In genomic region chr6:73308712-73309533, GRCh38 we compare ENCODE assay signal across 8 cellular contexts. TPM values are rescaled to one million over a fixed set of nuclear protein-coding genes. Genes with fewer than 3 reads are reported as not detected.
DNase-seq lines count a peak whose midpoint lies in the region; ATAC-seq lines count a peak whose summit lies in the region.

No MANE protein-coding gene starts in this region.

- no peak for ATAC-seq in central memory CD8-positive, alpha-beta T cell (replicated peaks; ENCODE audit: extremely low read depth, poor library complexity, severe bottlenecking)
- ATAC-seq in GM21381 (IDR thresholded peaks at IDR 0.05; ENCODE audit: unreplicated experiment), result no peak

- peak overlapping the region; percentile 81 for H3K4me2 ChIP-seq in mesenchymal stem cell (ENCODE audit: low read length, poor library complexity, severe bottlenecking)

- no peak for DNase-seq in T-helper 1 cell
- DNase-seq in NCI-H2227 (lab: John Stamatoyannopoulos, UW; ENCODE audit: unreplicated experiment), result peak; percentile 52
- no peak for DNase-seq in central memory CD8-positive, alpha-beta T cell (ENCODE audit: low spot score in 2 of 2)
- peak; percentile 51 for DNase-seq in mesenchymal stem cell
- no peak for DNase-seq in activated gamma-delta T cell (lab: John Stamatoyannopoulos, UW)
- DNase-seq in inferior parietal cortex (ENCODE audit: extremely low spot score), result no peak

- H3K9me3 Mint-ChIP-seq in T-helper 1 cell treated with Interleukin-12 subunit alpha and Interleukin-12 subunit beta and Interleukin-4 antibody, amounts not matched to agents 30 μg/mL and 1 μg/mL, for 36 hours, result peaks cover 4% of the 10 kb centered on the region
- H3K9me3 Mint-ChIP-seq in central memory CD8-positive, alpha-beta T cell, result no peaks in the 10 kb centered on the region

- H2BK120ac ChIP-seq in mesenchymal stem cell (ENCODE audit: low read depth, low read length), result peak overlapping the region; percentile 21

- H3K23ac ChIP-seq in mesenchymal stem cell (ENCODE audit: low read length in 2 of 2), result peak overlapping the region in 1 of 2 experiments; percentile 31

- H3K4ac ChIP-seq in mesenchymal stem cell (ENCODE audit: low read depth in 1 of 2, low read length in 2 of 2), result peak overlapping the region in 1 of 2 experiments; percentile 73

- peak overlapping the region; percentile 76 for H3K27ac Mint-ChIP-seq in T-helper 1 cell treated with Interleukin-12 subunit alpha and Interleukin-12 subunit beta and Interleukin-4 antibody, amounts not matched to agents 30 μg/mL and 1 μg/mL, for 36 hours
- peak overlapping the region; percentile 91 for H3K27ac Mint-ChIP-seq in central memory CD8-positive, alpha-beta T cell (ENCODE audit: low read depth)

- peaks cover 15% of the 10 kb centered on the region for H3K4me1 ChIP-seq in mesenchymal stem cell (ENCODE audit: control insufficient read depth, insufficient read depth, low read depth, low read length)

- no peak overlapping the region for H3K27ac ChIP-seq in mesenchymal stem cell (ENCODE audit: low read length, poor library complexity, severe bottlenecking)

- peaks cover 19% of the 10 kb centered on the region for H3K79me1 ChIP-seq in mesenchymal stem cell (replicated peaks; ENCODE audit: low read length, poor library complexity, severe bottlenecking)

- H2AFZ ChIP-seq in mesenchymal stem cell (ENCODE audit: low read depth, low read length), result peak overlapping the region; percentile 97

- peaks cover 24% of the 10 kb centered on the region for H3K4me1 Mint-ChIP-seq in T-helper 1 cell treated with Interleukin-12 subunit alpha and Interleukin-12 subunit beta and Interleukin-4 antibody, amounts not matched to agents 30 μg/mL and 1 μg/mL, for 36 hours (ENCODE audit: low read depth)
- H3K4me1 Mint-ChIP-seq in central memory CD8-positive, alpha-beta T cell, result peaks cover 37% of the 10 kb centered on the region

- no peaks in the 10 kb centered on the region for H3K36me3 ChIP-seq in mesenchymal stem cell (ENCODE audit: control insufficient read depth in 1 of 2, insufficient read depth in 2 of 2, low read depth in 1 of 2, low read length in 2 of 2)

- peak overlapping the region; percentile 73 to 96 for H3K4me3 ChIP-seq in mesenchymal stem cell (ENCODE audit: insufficient read depth in 1 of 2, low read depth in 1 of 2, low read length in 2 of 2)

- H3K9ac ChIP-seq in mesenchymal stem cell (ENCODE audit: low read length), result peak overlapping the region; percentile 94

- H2BK15ac ChIP-seq in mesenchymal stem cell (ENCODE audit: low read depth, poor library complexity, severe bottlenecking), result no peak overlapping the region

- peak overlapping the region; percentile 66 for H4K8ac ChIP-seq in mesenchymal stem cell (ENCODE audit: low read length)

- H3K14ac ChIP-seq in mesenchymal stem cell (ENCODE audit: low read length in 2 of 2), result peak overlapping the region in 1 of 2 experiments; percentile 65

- no peak overlapping the region for H2AK5ac ChIP-seq in mesenchymal stem cell (ENCODE audit: low read length, severe bottlenecking)

- peak overlapping the region; percentile 39 for H4K91ac ChIP-seq in mesenchymal stem cell (ENCODE audit: low read length)

- peaks cover 37% of the 10 kb centered on the region for H3K27me3 Mint-ChIP-seq in T-helper 1 cell treated with Interleukin-12 subunit alpha and Interleukin-12 subunit beta and Interleukin-4 antibody, amounts not matched to agents 30 μg/mL and 1 μg/mL, for 36 hours (ENCODE audit: low read depth)
- H3K27me3 Mint-ChIP-seq in central memory CD8-positive, alpha-beta T cell, result peaks cover 21% of the 10 kb centered on the region

- no peaks in the 10 kb centered on the region for H3K36me3 Mint-ChIP-seq in T-helper 1 cell treated with Interleukin-12 subunit alpha and Interleukin-12 subunit beta and Interleukin-4 antibody, amounts not matched to agents 30 μg/mL and 1 μg/mL, for 36 hours (ENCODE audit: low read depth)
- peaks cover 8% of the 10 kb centered on the region for H3K36me3 Mint-ChIP-seq in central memory CD8-positive, alpha-beta T cell (ENCODE audit: insufficient read depth)

- H3K4me3 Mint-ChIP-seq in T-helper 1 cell treated with Interleukin-12 subunit alpha and Interleukin-12 subunit beta and Interleukin-4 antibody, amounts not matched to agents 30 μg/mL and 1 μg/mL, for 36 hours, result peak overlapping the region; percentile 96
- peak overlapping the region; percentile 98 for H3K4me3 Mint-ChIP-seq in central memory CD8-positive, alpha-beta T cell

- H3K18ac ChIP-seq in mesenchymal stem cell (ENCODE audit: low read depth in 1 of 2, low read length in 2 of 2), result peak overlapping the region in 1 of 2 experiments; percentile 94

- H2BK12ac ChIP-seq in mesenchymal stem cell (ENCODE audit: low read length in 2 of 2), result peak overlapping the region in 1 of 2 experiments; percentile 34

- 65% methylated on average over 21 of the region's 26 CpGs for WGBS in mesenchymal stem cell

- no peak overlapping the region for H2BK5ac ChIP-seq in mesenchymal stem cell (ENCODE audit: low read depth, low read length, poor library complexity, severe bottlenecking)

- H3K27me3 ChIP-seq in mesenchymal stem cell (ENCODE audit: control insufficient read depth in 1 of 2, insufficient read depth in 1 of 2, low read length in 2 of 2), result no peaks in the 10 kb centered on the region

- H3K9me3 ChIP-seq in mesenchymal stem cell (ENCODE audit: control insufficient read depth, low read length), result no peaks in the 10 kb centered on the region

RNA-seq across cellular contexts. Expression of gene DPPA5, which starts 45.2 kb away (rescaled TPM):
- polyA plus RNA-seq in mesenchymal stem cell (2013, experiment 1 of 2), result not detected
- polyA plus RNA-seq in mesenchymal stem cell (2013, experiment 2 of 2), result not detected

RNA-seq across cellular contexts. Expression of gene KHDC1, which starts 45.9 kb away (rescaled TPM):
- 2.4 TPM for polyA plus RNA-seq in mesenchymal stem cell (2013, experiment 1 of 2)
- 2.5 TPM for polyA plus RNA-seq in mesenchymal stem cell (2013, experiment 2 of 2)

RNA-seq across cellular contexts. Expression of gene KHDC3L, which starts 53.5 kb away (rescaled TPM):
- not detected for polyA plus RNA-seq in mesenchymal stem cell (2013, experiment 1 of 2)
- polyA plus RNA-seq in mesenchymal stem cell (2013, experiment 2 of 2), result not detected

Comparison
In these comparisons a context has a peak if more than half of its experiments do, and no peak if none do; other contexts are left out.
1. DNase-seq: peak in NCI-H2227 (single experiment) and mesenchymal stem cell (single experiment); none in T-helper 1 cell (0 of 5), central memory CD8-positive, alpha-beta T cell (0 of 2), activated gamma-delta T cell (single experiment) and inferior parietal cortex (single experiment).